Comparison of ENCODE assay signal across 12 cellular contexts in genomic region chr2:85257359-85258193, GRCh38.
A peak's percentile ranks its signal among the peaks of the same experiment; 100 is the strongest.
DNase-seq lines count a peak whose midpoint lies in the region; ATAC-seq, FAIRE-seq and TF ChIP-seq lines count a peak whose summit lies in the region.
"Had no signal": no experiment of that assay in that cellular context is flagged by ENCODE, and none has a peak within 500 bp of the region (broad histone marks: within the 10 kb centered on the region; RNA-seq: fewer than 3 reads in every experiment).

No MANE protein-coding gene starts in this region.

- TF ChIP-seq POLR2A in Peyer's patch (IDR thresholded peaks at IDR 0.05): no peak
- no peak for TF ChIP-seq POLR2A in H54 (IDR thresholded peaks at IDR 0.05; ENCODE audit: low read depth, low read length)

- H3K27ac ChIP-seq in mesendoderm (ENCODE audit: low read depth, low read length): no peak overlapping the region
- H3K27ac ChIP-seq in thoracic aorta: peak overlapping the region; percentile 68 to 78
- peak overlapping the region in 2 of 4 donors; percentile 16 to 40 for H3K27ac ChIP-seq in Peyer's patch
- H3K27ac ChIP-seq: KMS-11 had no signal

- peak overlapping the region; percentile 29 for H2BK5ac ChIP-seq in mesendoderm (ENCODE audit: low read length)

- H3K23ac ChIP-seq in mesendoderm (ENCODE audit: low read length): no peak overlapping the region

- H3K79me2 ChIP-seq in mesendoderm (ENCODE audit: control insufficient read depth, insufficient read depth, low read length): no peaks in the 10 kb centered on the region

- H3K18ac ChIP-seq in mesendoderm (ENCODE audit: low read length): peak overlapping the region; percentile 33

- in situ Hi-C loops in KBM-7 (cut with MboI; ENCODE audit: low pct_unique_long_range_greater_than_20kb, low sequenced_read_pairs): no loop called here

- no peak for FAIRE-seq in H54 (lab: Jason Lieb, UNC)

- no CpG with 5 or more reads among the region's 13 CpGs for WGBS in mesendoderm (ENCODE audit: extremely low coverage, insufficient coverage, low lambda C conversion rate)

- H3K4me3 ChIP-seq in mesendoderm (ENCODE audit: low read length) (no peak overlapping the region), thoracic aorta (peak overlapping the region; percentile 26), Peyer's patch (no peak overlapping the region)

- H2BK120ac ChIP-seq in mesendoderm (ENCODE audit: low read depth, low read length): no peak overlapping the region

- H2AK5ac ChIP-seq in mesendoderm (ENCODE audit: low read length): peak overlapping the region; percentile 72

- ATAC-seq in thoracic aorta (ENCODE audit: insufficient number of reproducible peaks, low FRiP score, low read depth): peak; percentile 54

- DNase-seq in M059J (ENCODE audit: low read depth) (peak; percentile 43), dermis blood vessel endothelial cell (peak; percentile 74), mesendoderm (no peak), thoracic aorta (ENCODE audit: low spot score) (no peak), Peyer's patch (no peak), H54 (ENCODE audit: insufficient read length, low spot score) (no peak), middle frontal gyrus (ENCODE audit: extremely low spot score, low spot score) (no peak), KBM-7 (no peak)
- DNase-seq: amygdala; NCI-H446 treated with DMSO at 0.1 percent for 48 hours; stimulated activated CD4-positive, alpha-beta T cell treated with anti-CD3 and anti-CD28 coated beads, Interleukin-4, amount 100 ng/mL, for 24 hours had no signal

- no peaks in the 10 kb centered on the region for H3K79me1 ChIP-seq in mesendoderm (ENCODE audit: low read length)

- no peak for TF ChIP-seq CTCF in thoracic aorta (IDR thresholded peaks at IDR 0.05)
- no peak for TF ChIP-seq CTCF in Peyer's patch (IDR thresholded peaks at IDR 0.05)

- no peak overlapping the region for H3K9ac ChIP-seq in mesendoderm (ENCODE audit: low read length)
- H3K9ac ChIP-seq: KMS-11 had no signal

- no peak overlapping the region for H3K4me2 ChIP-seq in mesendoderm (ENCODE audit: low read length)
- H3K4me2 ChIP-seq: KMS-11 had no signal

- peak overlapping the region; percentile 60 for H3K56ac ChIP-seq in mesendoderm (ENCODE audit: low read length)

- H3K36me3 ChIP-seq in mesendoderm (ENCODE audit: control insufficient read depth, insufficient read depth, low read length): no peaks in the 10 kb centered on the region
- H3K36me3 ChIP-seq in thoracic aorta: no peaks in the 10 kb centered on the region
- H3K36me3 ChIP-seq in Peyer's patch: no peaks in the 10 kb centered on the region

- peaks cover 31% of the 10 kb centered on the region for H3K4me1 ChIP-seq in mesendoderm (ENCODE audit: control insufficient read depth, low read depth, low read length)
- peaks cover 22 to 68% of the 10 kb centered on the region in 2 donors for H3K4me1 ChIP-seq in thoracic aorta (ENCODE audit: control insufficient read depth in 1 of 2, low read depth in 2 of 2)
- peaks cover 0 to 20% (median 0%) of the 10 kb centered on the region in 4 donors for H3K4me1 ChIP-seq in Peyer's patch

- H3K4ac ChIP-seq in mesendoderm (ENCODE audit: low read depth, low read length): peak overlapping the region; percentile 56

- no peak overlapping the region for H4K5ac ChIP-seq in mesendoderm (ENCODE audit: low read length)

- no peak overlapping the region for H2BK15ac ChIP-seq in mesendoderm (replicated peaks; ENCODE audit: low read depth)

- H3K27me3 ChIP-seq in mesendoderm (ENCODE audit: insufficient read depth, low read length, poor library complexity): no peaks in the 10 kb centered on the region
- no peaks in the 10 kb centered on the region for H3K27me3 ChIP-seq in thoracic aorta (replicated peaks; ENCODE audit: insufficient read depth)
- no peaks in the 10 kb centered on the region for H3K27me3 ChIP-seq in Peyer's patch

- no peaks in the 10 kb centered on the region for H3K9me3 ChIP-seq in thoracic aorta
- H3K9me3 ChIP-seq in Peyer's patch: no peaks in the 10 kb centered on the region

- no peak overlapping the region for H4K8ac ChIP-seq in mesendoderm (ENCODE audit: low read depth, low read length)

Comparison
In these comparisons a context has a peak if more than half of its experiments do, and no peak if none do; other contexts are left out.
1. DNase-seq: peak in M059J (single experiment) and dermis blood vessel endothelial cell (single experiment); none in mesendoderm (single experiment), thoracic aorta (single experiment), Peyer's patch (0 of 3), H54 (single experiment), middle frontal gyrus (single experiment) and KBM-7 (single experiment).